Comparison of ENCODE assay signal across 8 cellular contexts in genomic region chr1:183195146-183195571, GRCh38. TPM values are rescaled to one million over a fixed set of nuclear protein-coding genes. Genes with fewer than 3 reads are reported as not detected.
A peak's percentile ranks its signal among the peaks of the same experiment; 100 is the strongest.
DNase-seq lines count a peak whose midpoint lies in the region; ATAC-seq and TF ChIP-seq lines count a peak whose summit lies in the region.

No MANE protein-coding gene starts in this region.

- no peaks in the 10 kb centered on the region for H3K9me3 ChIP-seq in psoas muscle
- no peaks in the 10 kb centered on the region for H3K9me3 ChIP-seq in upper lobe of left lung
- no peaks in the 10 kb centered on the region for H3K9me3 ChIP-seq in testis

- TF ChIP-seq CTCF in psoas muscle (IDR thresholded peaks at IDR 0.05) (no peak), upper lobe of left lung (IDR thresholded peaks at IDR 0.05) (no peak), testis (IDR thresholded peaks at IDR 0.05) (no peak)

- 27 to 32% (median 31%) methylated on average over 3 of the region's 3 CpGs for WGBS in psoas muscle, 3 donors
- WGBS in upper lobe of left lung, 2 donors: 45 to 61% methylated on average over 3 of the region's 3 CpGs
- 64 to 66% methylated on average over 3 of the region's 3 CpGs for WGBS in testis, 2 donors

- ATAC-seq in GM19023 (IDR thresholded peaks at IDR 0.05; ENCODE audit: unreplicated experiment) (peak; percentile 62), HG02852 (IDR thresholded peaks at IDR 0.05; ENCODE audit: unreplicated experiment) (peak; percentile 36), psoas muscle (peak in 3 of 4 donors; percentile 38 to 47 (median 39)), upper lobe of left lung (ENCODE audit: low FRiP score in 2 of 2) (no peak)

- peak; percentile 28 for DNase-seq in RPMI7951 (ENCODE audit: low read depth)
- DNase-seq in psoas muscle: no peak
- no peak for DNase-seq in upper lobe of left lung
- no peak for DNase-seq in H7
- no peak for DNase-seq in activated CD4-positive, alpha-beta T cell treated with anti-CD3 and anti-CD28 coated beads for 1 hour
- no peak for DNase-seq in testis

- intact Hi-C loops in psoas muscle (cut with DNase I) (no loop called here), testis (cut with DNase I; ENCODE audit: low total_unique reads) (no loop called here)

- H3K27ac ChIP-seq in psoas muscle (no peak overlapping the region), upper lobe of left lung (no peak overlapping the region), testis (no peak overlapping the region)

- H3K4me1 ChIP-seq in psoas muscle (no peaks in the 10 kb centered on the region), upper lobe of left lung (no peaks in the 10 kb centered on the region), testis (no peaks in the 10 kb centered on the region)

- H3K36me3 ChIP-seq in psoas muscle (ENCODE audit: insufficient read depth in 1 of 2, low read depth in 1 of 2) (no peaks in the 10 kb centered on the region), upper lobe of left lung (no peaks in the 10 kb centered on the region), H7 (replicated peaks; ENCODE audit: control insufficient read depth, insufficient read depth, low read length) (no peaks in the 10 kb centered on the region), testis (ENCODE audit: low read depth, missing control alignments) (no peaks in the 10 kb centered on the region)

- TF ChIP-seq EP300 in upper lobe of left lung (IDR thresholded peaks at IDR 0.05): no peak

- no peak overlapping the region for H3K4me3 ChIP-seq in psoas muscle
- no peak overlapping the region for H3K4me3 ChIP-seq in upper lobe of left lung
- no peak overlapping the region for H3K4me3 ChIP-seq in H7 (ENCODE audit: insufficient read depth, low read depth, low read length)
- H3K4me3 ChIP-seq in testis: no peak overlapping the region

- TF ChIP-seq POLR2A in upper lobe of left lung (IDR thresholded peaks at IDR 0.05) (no peak), testis (IDR thresholded peaks at IDR 0.05) (no peak)

- H3K27me3 ChIP-seq in psoas muscle (ENCODE audit: insufficient read depth in 3 of 3, low read length in 2 of 3): peaks cover 0 to 7% (median 0%) of the 10 kb centered on the region in 3 donors
- no peaks in the 10 kb centered on the region for H3K27me3 ChIP-seq in upper lobe of left lung
- H3K27me3 ChIP-seq in H7 (ENCODE audit: control insufficient read depth, insufficient read depth, low read length): no peaks in the 10 kb centered on the region
- no peaks in the 10 kb centered on the region for H3K27me3 ChIP-seq in testis

RNA-seq across cellular contexts. Expression of gene LAMC2, which starts 9.1 kb away (rescaled TPM):
- total RNA-seq in RPMI7951 (2014; rRNA removed; shearing (Covaris generic)): 1.7 and 2.2 TPM in 2 replicates
- 1 to 10 TPM in 1 of 4 donors, under 1 TPM in 3; 0.25 to 1.2 (median 0.76) TPM for total RNA-seq in psoas muscle
- 1 to 10 TPM in 2 of 3 donors, under 1 TPM in 1; 0.99 to 1.3 (median 1.3) TPM for polyA plus RNA-seq in psoas muscle
- 10 to 100 TPM; 10.5 to 74.6 (median 46.1) TPM for total RNA-seq in upper lobe of left lung
- 2.0 and 3.0 TPM in 2 replicates for total RNA-seq in H7 (2014; rRNA removed; shearing (Covaris generic))
- 1 to 10 TPM; 1.9 to 3.4 TPM for total RNA-seq in testis
- 8.5 TPM for polyA plus RNA-seq in testis (ENCODE audit: insufficient read depth, low read depth, low replicate concordance)

Comparison
In these comparisons a context has a peak if more than half of its experiments do, and no peak if none do; other contexts are left out.
1. ATAC-seq: peak in GM19023 (single experiment), HG02852 (single experiment) and psoas muscle (3 of 4); none in upper lobe of left lung (0 of 2).